Comparison of ENCODE assay signal across 30 cellular contexts in the genomic region with DNA sequence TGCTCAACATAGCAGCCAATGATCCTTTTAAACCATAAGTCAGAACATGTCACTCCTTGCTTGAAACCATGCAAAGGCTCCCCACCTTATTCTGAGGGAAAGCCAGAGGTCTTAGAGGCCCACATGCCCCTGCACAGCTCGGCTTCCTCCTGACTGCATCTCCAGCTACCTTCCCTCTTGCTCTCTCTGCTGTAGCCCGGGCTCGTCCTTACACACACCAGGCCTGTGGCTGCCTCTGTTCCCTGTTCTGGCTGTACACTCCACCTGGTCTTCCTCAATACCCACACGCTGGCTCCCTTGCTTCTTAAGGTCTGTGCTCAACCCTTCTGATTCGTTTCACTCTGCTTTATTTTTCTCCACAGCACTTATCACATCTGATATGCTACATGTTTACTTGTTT.
"Had no signal": no experiment of that assay in that cellular context is flagged by ENCODE, and none has a peak within 500 bp of the region (broad histone marks: within the 10 kb centered on the region; RNA-seq: fewer than 3 reads in every experiment).

No MANE protein-coding gene starts in this region.

- H3K27me3 Mint-ChIP-seq: activated naive CD8-positive, alpha-beta T cell; progenitor cell of endocrine pancreas had no signal

- H3K27ac Mint-ChIP-seq: activated naive CD8-positive, alpha-beta T cell; activated T-helper 2 cell treated with anti-CD3 and anti-CD28 coated beads, Interferon-gamma antibody, Interleukin-2, Interleukin-4, amounts not matched to agents 10 μg/mL and 5 μg/mL and 100 μg/mL, durations not matched to agents 14 hours and 24 hours and 36 hours; progenitor cell of endocrine pancreas; stimulated activated naive B cell treated with anti-CD40 and anti-IgM and Interleukin-4, amounts not matched to agents 10 μg/mL and 1 μg/mL and 100 μg/mL, for 72 hours; T-helper 1 cell treated with Interleukin-12 subunit alpha and Interleukin-12 subunit beta and Interleukin-4 antibody, amounts not matched to agents 30 μg/mL and 1 μg/mL, for 36 hours had no signal

- ATAC-seq: activated CD4-positive, CD25-positive, alpha-beta regulatory T cell treated with anti-CD3 and anti-CD28 coated beads, Interleukin-2, amount 50 U/mL, for 24 hours; heart right ventricle; left lung; lower lobe of right lung; naive thymus-derived CD8-positive, alpha-beta T cell; stimulated activated naive B cell treated with anti-CD40 and anti-IgM and Interleukin-4, amounts not matched to agents 10 μg/mL and 1 μg/mL and 100 μg/mL, for 72 hours had no signal

- H3K36me3 Mint-ChIP-seq: activated naive CD8-positive, alpha-beta T cell; naive thymus-derived CD8-positive, alpha-beta T cell; stimulated activated naive B cell treated with anti-CD40 and anti-IgM and Interleukin-4, amounts not matched to agents 10 μg/mL and 1 μg/mL and 100 μg/mL, for 72 hours had no signal

- H3K4me3 Mint-ChIP-seq: activated naive CD8-positive, alpha-beta T cell; naive thymus-derived CD8-positive, alpha-beta T cell; stimulated activated naive B cell treated with anti-CD40 and anti-IgM and Interleukin-4, amounts not matched to agents 10 μg/mL and 1 μg/mL and 100 μg/mL, for 72 hours; T-helper 1 cell treated with Interleukin-12 subunit alpha and Interleukin-12 subunit beta and Interleukin-4 antibody, amounts not matched to agents 30 μg/mL and 1 μg/mL, for 36 hours had no signal

- H3K9me3 Mint-ChIP-seq: activated T-helper 2 cell treated with anti-CD3 and anti-CD28 coated beads, Interferon-gamma antibody, Interleukin-2, Interleukin-4, amounts not matched to agents 10 μg/mL and 5 μg/mL and 100 μg/mL, durations not matched to agents 14 hours and 24 hours and 36 hours; central memory CD8-positive, alpha-beta T cell; T-helper 1 cell treated with Interleukin-12 subunit alpha and Interleukin-12 subunit beta and Interleukin-4 antibody, amounts not matched to agents 30 μg/mL and 1 μg/mL, for 36 hours had no signal

- DNase-seq: activated CD4-positive, alpha-beta T cell treated with anti-CD3 and anti-CD28 coated beads for 48 hours; activated CD4-positive, alpha-beta T cell treated with anti-CD3 and anti-CD28 coated beads, Interleukin-2, amount 50 U/mL, for 48 hours; activated CD8-positive, alpha-beta memory T cell treated with anti-CD3 and anti-CD28 coated beads for 24 hours; activated T-cell treated with anti-CD3 and anti-CD28 coated beads, Interleukin-2, amount 50 U/mL, for 1 hour; anterior cingulate cortex; dermis blood vessel endothelial cell; effector CD4-positive, alpha-beta T cell; esophagus squamous epithelium; foreskin melanocyte; heart right ventricle; kidney glomerular epithelial cell; left lung; lower lobe of right lung; mesenchymal stem cell; naive thymus-derived CD8-positive, alpha-beta T cell; ovary; right lobe of liver; stimulated activated CD4-positive, alpha-beta T cell treated with anti-CD3 and anti-CD28 coated beads, Interleukin-1b, Interleukin-23, amount 100 ng/mL, for 48 hours; stimulated activated CD4-positive, alpha-beta T cell treated with anti-CD3 and anti-CD28 coated beads, Interleukin-4, amount 100 ng/mL, for 4 hours; stimulated activated CD8-positive, alpha-beta memory T cell treated with anti-CD3 and anti-CD28 coated beads, Interleukin-4, amount 100 ng/mL, for 48 hours; stimulated activated naive B cell treated with anti-CD40 and anti-IgM and Interleukin-4, amounts not matched to agents 10 μg/mL and 1 μg/mL and 100 μg/mL, for 72 hours; T1000; tibial artery; WERI-Rb-1 had no signal
